In genomic region chr5:127417534-127417933, GRCh38 we compare ENCODE assay signal across 24 cellular contexts.
"Had no signal": no experiment of that assay in that cellular context is flagged by ENCODE, and none has a peak within 500 bp of the region (broad histone marks: within the 10 kb centered on the region; RNA-seq: fewer than 3 reads in every experiment).

No MANE protein-coding gene starts in this region.

- H3K4me1 ChIP-seq: spleen, suprapubic skin had no signal

- H3K27me3 ChIP-seq: heart right ventricle, ovary, spleen, suprapubic skin, tibial artery had no signal

- H3K27ac ChIP-seq: heart right ventricle, ovary, spleen, suprapubic skin, tibial artery had no signal

- H3K4me3 Mint-ChIP-seq: activated T-helper 1 cell treated with anti-CD3 and anti-CD28 coated beads, Interleukin-12 subunit alpha, Interleukin-12 subunit beta, Interleukin-2, Interleukin-4 antibody, amounts not matched to agents 30 ng/mL and 10 ng/mL and 1 ng/mL, durations not matched to agents 14 hours and 24 hours and 36 hours; natural killer cell treated with Interleukin-12 subunit alpha and Interleukin-12 subunit beta and Interleukin-15 and Interleukin-18, amount 100 ng/mL, for 72 hours had no signal

- H3K36me3 Mint-ChIP-seq: natural killer cell treated with Interleukin-12 subunit alpha and Interleukin-12 subunit beta and Interleukin-15 and Interleukin-18, amount 100 ng/mL, for 72 hours had no signal

- DNase-seq: activated CD4-positive, alpha-beta T cell treated with anti-CD3 and anti-CD28 coated beads for 4 hours; activated CD4-positive, alpha-beta T cell treated with anti-CD3 and anti-CD28 coated beads, Interleukin-2, amount 50 U/mL, for 4 hours; activated CD8-positive, alpha-beta memory T cell treated with anti-CD3 and anti-CD28 coated beads for 24 hours; activated effector memory CD4-positive, alpha-beta T cell treated with anti-CD3 and anti-CD28 coated beads, Interleukin-2, amount 50 U/mL, for 16 hours; activated naive CD4-positive, alpha-beta T cell treated with anti-CD3 and anti-CD28 coated beads, Interleukin-2, amount 50 U/mL, for 16 hours; activated T-cell treated with anti-CD3 and anti-CD28 coated beads, Interleukin-2, amount 50 U/mL, for 1 hour; amniotic stem cell; central memory CD4-positive, alpha-beta T cell; foreskin fibroblast; mesendoderm; ovary; stimulated activated naive CD4-positive, alpha-beta T cell; tibial artery had no signal

- H3K9me3 Mint-ChIP-seq: activated T-helper 1 cell treated with anti-CD3 and anti-CD28 coated beads, Interleukin-12 subunit alpha, Interleukin-12 subunit beta, Interleukin-2, Interleukin-4 antibody, amounts not matched to agents 30 ng/mL and 10 ng/mL and 1 ng/mL, durations not matched to agents 14 hours and 24 hours and 36 hours; natural killer cell treated with Interleukin-12 subunit alpha and Interleukin-12 subunit beta and Interleukin-15 and Interleukin-18, amount 100 ng/mL, for 72 hours had no signal

- H3K9me3 ChIP-seq: heart right ventricle, ovary, spleen, suprapubic skin, tibial artery had no signal

- FAIRE-seq: astrocyte, endothelial cell of umbilical vein had no signal

- H3K27ac Mint-ChIP-seq: activated T-helper 1 cell treated with anti-CD3 and anti-CD28 coated beads, Interleukin-12 subunit alpha, Interleukin-12 subunit beta, Interleukin-2, Interleukin-4 antibody, amounts not matched to agents 30 ng/mL and 10 ng/mL and 1 ng/mL, durations not matched to agents 14 hours and 24 hours and 36 hours; natural killer cell treated with Interleukin-12 subunit alpha and Interleukin-12 subunit beta and Interleukin-15 and Interleukin-18, amount 100 ng/mL, for 72 hours had no signal

- ATAC-seq: esophagus mucosa; left lobe of liver; natural killer cell treated with Interleukin-12 subunit alpha and Interleukin-12 subunit beta and Interleukin-15 and Interleukin-18, amount 100 ng/mL, for 72 hours; right cardiac atrium had no signal

- H3K36me3 ChIP-seq: heart right ventricle, ovary, spleen, suprapubic skin, tibial artery had no signal

- H3K4me3 ChIP-seq: heart right ventricle, lung, ovary, spleen, suprapubic skin, tibial artery had no signal
